ENCODE assay signal across 13 cellular contexts in genomic region chr13:102872131-102872530, GRCh38.
"Had no signal": no experiment of that assay in that cellular context is flagged by ENCODE, and none has a peak within 500 bp of the region (broad histone marks: within the 10 kb centered on the region; RNA-seq: fewer than 3 reads in every experiment).

No MANE protein-coding gene starts in this region.

- H3K4me1 ChIP-seq: lower lobe of right lung had no signal

- H3K27ac ChIP-seq: lower lobe of right lung, right atrium auricular region, suprapubic skin, upper lobe of left lung had no signal

- H3K4me3 Mint-ChIP-seq: activated naive CD4-positive, alpha-beta T cell treated with anti-CD3 and anti-CD28 coated beads, Interleukin-2, amount 10 ng/mL, durations not matched to agents 7 days and 5 days; stimulated activated naive B cell treated with anti-CD40 and anti-IgM and Interleukin-4, amounts not matched to agents 10 μg/mL and 1 μg/mL and 100 μg/mL, for 72 hours had no signal

- H3K4me3 ChIP-seq: dorsolateral prefrontal cortex, lower lobe of right lung, right atrium auricular region, smooth muscle cell, suprapubic skin, upper lobe of left lung had no signal

- H3K27ac Mint-ChIP-seq: activated naive CD4-positive, alpha-beta T cell treated with anti-CD3 and anti-CD28 coated beads, Interleukin-2, amount 10 ng/mL, durations not matched to agents 7 days and 5 days had no signal

- H3K27me3 ChIP-seq: dorsolateral prefrontal cortex, right atrium auricular region, suprapubic skin, upper lobe of left lung had no signal

- H3K9me3 ChIP-seq: lower lobe of right lung, right atrium auricular region, suprapubic skin, upper lobe of left lung had no signal

- H3K9me3 Mint-ChIP-seq: activated naive CD4-positive, alpha-beta T cell treated with anti-CD3 and anti-CD28 coated beads, Interleukin-2, amount 10 ng/mL, durations not matched to agents 7 days and 5 days; stimulated activated naive B cell treated with anti-CD40 and anti-IgM and Interleukin-4, amounts not matched to agents 10 μg/mL and 1 μg/mL and 100 μg/mL, for 72 hours had no signal

- DNase-seq: activated CD4-positive, CD25-positive, alpha-beta regulatory T cell; activated naive CD4-positive, alpha-beta T cell treated with anti-CD3 and anti-CD28 coated beads, Interleukin-2, amount 10 ng/mL, durations not matched to agents 7 days and 5 days; anterior cingulate cortex; dorsolateral prefrontal cortex; glutamatergic neuron; lower lobe of right lung; naive thymus-derived CD4-positive, alpha-beta T cell; stimulated activated naive B cell treated with anti-CD40 and anti-IgM and Interleukin-4, amounts not matched to agents 10 μg/mL and 1 μg/mL and 100 μg/mL, for 72 hours; upper lobe of left lung had no signal

- ATAC-seq: esophagus mucosa; lower lobe of right lung; naive thymus-derived CD4-positive, alpha-beta T cell; stimulated activated naive B cell treated with anti-CD40 and anti-IgM and Interleukin-4, amounts not matched to agents 10 μg/mL and 1 μg/mL and 100 μg/mL, for 72 hours had no signal

- H3K27me3 Mint-ChIP-seq: activated naive CD4-positive, alpha-beta T cell treated with anti-CD3 and anti-CD28 coated beads, Interleukin-2, amount 10 ng/mL, durations not matched to agents 7 days and 5 days; naive thymus-derived CD4-positive, alpha-beta T cell; stimulated activated naive B cell treated with anti-CD40 and anti-IgM and Interleukin-4, amounts not matched to agents 10 μg/mL and 1 μg/mL and 100 μg/mL, for 72 hours had no signal
